ENCODE assay signal across 22 cellular contexts in genomic region chr12:87425942-87426554, GRCh38.
A peak's percentile ranks its signal among the peaks of the same experiment; 100 is the strongest.
DNase-seq lines count a peak whose midpoint lies in the region; ATAC-seq, FAIRE-seq and TF ChIP-seq lines count a peak whose summit lies in the region.
"Had no signal": no experiment of that assay in that cellular context is flagged by ENCODE, and none has a peak within 500 bp of the region (broad histone marks: within the 10 kb centered on the region; RNA-seq: fewer than 3 reads in every experiment).

No MANE protein-coding gene starts in this region.

- FAIRE-seq in A549 (lab: Jason Lieb, UNC) (peak; percentile 54), RCC 7860 (lab: Jason Lieb, UNC) (no peak)
- FAIRE-seq: small intestine had no signal

- H3K4me3 ChIP-seq in A549: no peak overlapping the region
- H3K4me3 ChIP-seq in heart right ventricle: no peak overlapping the region
- H3K4me3 ChIP-seq: ascending aorta, GM23248, neural progenitor cell, prostate gland had no signal

- in situ Hi-C loops in KBM-7 (cut with MboI; ENCODE audit: low pct_unique_long_range_greater_than_20kb, low sequenced_read_pairs): no loop called here

- POLR2A ChIA-PET in A549 (lab: Yijun Ruan, JAX): no interaction called here

- H3K27ac ChIP-seq in A549: no peak overlapping the region
- no peak overlapping the region for H3K27ac ChIP-seq in heart right ventricle
- H3K27ac ChIP-seq: ascending aorta, GM23248, neural progenitor cell, prostate gland had no signal

- no peak for TF ChIP-seq EP300 in A549 (IDR thresholded peaks at IDR 0.05)

- H3K27me3 ChIP-seq in heart right ventricle: no peaks in the 10 kb centered on the region
- H3K27me3 ChIP-seq: ascending aorta, neural progenitor cell had no signal

- H3K36me3 ChIP-seq in heart right ventricle: no peaks in the 10 kb centered on the region
- H3K36me3 ChIP-seq: ascending aorta, neural progenitor cell, prostate gland had no signal

- TF ChIP-seq RAD21 in A549 (conservative IDR thresholded peaks at IDR 0.05 in 1 of 2, IDR thresholded peaks at IDR 0.05 in 1 of 2): no peak

- DNase-seq in A549 (ENCODE audit: low read depth in 1 of 2, low spot score in 1 of 2) (peak in 1 of 2 experiments; percentile 72), KBM-7 (peak; percentile 34), RCC 7860 (ENCODE audit: low spot score) (peak; percentile 47), hepatic stellate cell (ENCODE audit: low spot score) (no peak), heart right ventricle (no peak), OCI-M2 (lab: John Stamatoyannopoulos, UW; ENCODE audit: unreplicated experiment) (no peak), DMS153 (lab: John Stamatoyannopoulos, UW) (no peak)
- DNase-seq: activated CD4-positive, alpha-beta memory T cell treated with anti-CD3 and anti-CD28 coated beads for 36 hours; activated naive CD4-positive, alpha-beta T cell treated with anti-CD3 and anti-CD28 coated beads, Interleukin-2, amount 10 ng/mL, durations not matched to agents 7 days and 5 days; C1 segment of cervical spinal cord; DMS79 treated with DMSO at 0.1 percent for 48 hours; GM23248; left colon; NCI-H1105; NCI-H774; small intestine; stimulated activated CD8-positive, alpha-beta memory T cell treated with anti-CD3 and anti-CD28 coated beads, Interleukin-4, amount 100 ng/mL, for 48 hours; T-cell had no signal

- no peaks in the 10 kb centered on the region for H3K4me1 ChIP-seq in A549
- no peaks in the 10 kb centered on the region for H3K4me1 ChIP-seq in heart right ventricle
- H3K4me1 ChIP-seq: neural progenitor cell, prostate gland had no signal

- intact Hi-C loops in heart right ventricle (cut with DNase I): no loop called here

- CTCF ChIA-PET in A549 (lab: Yijun Ruan, JAX): interaction anchor here (0.6 kb wide), 1 partner anchor 9 kb away, joined by 3 read pairs; no protein-coding TSS in a partner anchor

- no peak for TF ChIP-seq POLR2A in A549 (IDR thresholded peaks at IDR 0.05; ENCODE audit: low read length)

- H3K9me3 ChIP-seq in A549 (peaks cover 29% of the 10 kb centered on the region; the same call in 2 of the 3 replicates), heart right ventricle (peaks cover 0 to 36% (median 6%) of the 10 kb centered on the region in 11 donors)
- H3K9me3 ChIP-seq: ascending aorta, prostate gland had no signal

- ATAC-seq in A549: peak in 1 of 2 experiments; percentile 72; a peak in 2 of 6 replicates
- ATAC-seq in esophagus mucosa: peak; percentile 70
- no peak for ATAC-seq in heart right ventricle
- ATAC-seq: left colon, T-cell had no signal

- TF ChIP-seq CTCF in A549 (IDR thresholded peaks at IDR 0.05) (no peak), heart right ventricle (IDR thresholded peaks at IDR 0.05) (no peak)

- no peak overlapping the region for H3K4me2 ChIP-seq in A549
- H3K4me2 ChIP-seq: neural progenitor cell had no signal

- 11% methylated on average over 2 of the region's 2 CpGs for WGBS in A549 (ENCODE audit: missing lambda C conversion rate)
- WGBS in heart right ventricle, 2 donors: 74 to 82% methylated on average over 2 of the region's 2 CpGs

TF ChIP-seq in A549, 52 proteins besides CTCF, POLR2A, EP300 and RAD21:
- TF ChIP-seq CHD4 (IDR thresholded peaks at IDR 0.05; ENCODE audit: borderline replicate concordance) (no peak), MYC (IDR thresholded peaks at IDR 0.05; ENCODE audit: borderline replicate concordance, low read length) (no peak), FOSL2 (IDR thresholded peaks at IDR 0.05) (no peak), FOSL2 (CRISPR knock-in tag; IDR thresholded peaks at IDR 0.05) (peak; percentile 23; the same call in 1 of the 2 replicates), NFE2L2 (conservative IDR thresholded peaks at IDR 0.05; ENCODE audit: low read length) (no peak), REST (IDR thresholded peaks at IDR 0.05) (no peak), GATA3 (IDR thresholded peaks at IDR 0.05; ENCODE audit: borderline replicate concordance) (peak; percentile 55; the same call in 1 of the 2 replicates), JUNB (IDR thresholded peaks at IDR 0.05) (0 out of 2 replicates have a peak, but pooled peaks have one; percentile 27), MAX (IDR thresholded peaks at IDR 0.05) (peak; percentile 22; the same call in 1 of the 2 replicates)

Comparison
In these comparisons a context has a peak if more than half of its experiments do, and no peak if none do; other contexts are left out.
1. DNase-seq: peak in KBM-7 (single experiment) and RCC 7860 (single experiment); none in hepatic stellate cell (single experiment), heart right ventricle (0 of 2), OCI-M2 (single experiment) and DMS153 (single experiment).